In genomic region chr14:77148510-77149231, GRCh38 we compare ENCODE assay signal across 1 cellular context.
TF ChIP-seq lines count a peak whose summit lies in the region.

No MANE protein-coding gene starts in this region.

TF ChIP-seq in SK-N-SH treated with all-trans-retinoic acid at 6 μM for 48 hours, 23 proteins besides CTCF, POLR2A, EP300 and RAD21 (continued from another document):
- no peak for TF ChIP-seq TSHZ2 (CRISPR knock-in tag; IDR thresholded peaks at IDR 0.05)
- TF ChIP-seq BACH2 (CRISPR knock-in tag; IDR thresholded peaks at IDR 0.05; ENCODE audit: borderline replicate concordance) = no peak
